In the genomic region with DNA sequence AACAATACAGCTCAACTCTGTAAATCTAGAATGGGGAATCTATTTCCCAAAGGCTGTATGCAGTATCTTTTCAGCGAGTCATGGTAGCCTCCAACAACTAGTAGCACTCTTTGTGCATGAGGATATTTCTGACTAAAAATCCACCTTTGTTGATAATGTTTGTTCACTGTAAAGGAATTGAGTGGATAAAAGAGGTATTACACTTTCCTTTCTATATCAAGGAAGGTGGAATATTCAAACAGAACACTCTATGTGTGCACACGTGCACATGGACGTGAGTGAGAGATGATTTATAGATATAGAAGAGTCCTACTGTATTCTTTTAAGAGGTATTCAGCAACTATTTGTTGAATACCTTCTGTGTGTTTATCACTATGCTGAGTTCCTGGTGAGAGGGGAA, we compare ENCODE assay signal across 19 cellular contexts.
"Had no signal": no experiment of that assay in that cellular context is flagged by ENCODE, and none has a peak within 500 bp of the region (broad histone marks: within the 10 kb centered on the region; RNA-seq: fewer than 3 reads in every experiment).

No MANE protein-coding gene starts in this region.

- H3K9me3 Mint-ChIP-seq: activated CD4-positive, alpha-beta T cell treated with anti-CD3 and anti-CD28 coated beads, Interleukin-2, amount 10 ng/mL, durations not matched to agents 24 days and 14 days; stimulated activated naive B cell treated with anti-CD40 and anti-IgM and Interleukin-4, amounts not matched to agents 10 μg/mL and 1 μg/mL and 100 μg/mL, for 72 hours had no signal

- ATAC-seq: left colon; lower lobe of right lung; stimulated activated naive B cell treated with anti-CD40 and anti-IgM and Interleukin-4, amounts not matched to agents 10 μg/mL and 1 μg/mL and 100 μg/mL, for 72 hours had no signal

- H3K27ac ChIP-seq: adrenal gland, lower lobe of right lung, thoracic aorta had no signal

- H3K4me3 ChIP-seq: adrenal gland, lower lobe of right lung, thoracic aorta had no signal

- H3K4me3 Mint-ChIP-seq: activated CD4-positive, alpha-beta T cell treated with anti-CD3 and anti-CD28 coated beads, Interleukin-2, amount 10 ng/mL, durations not matched to agents 24 days and 14 days; mesothelial cell of epicardium; stimulated activated naive B cell treated with anti-CD40 and anti-IgM and Interleukin-4, amounts not matched to agents 10 μg/mL and 1 μg/mL and 100 μg/mL, for 72 hours had no signal

- H3K27me3 ChIP-seq: adrenal gland had no signal

- H3K36me3 ChIP-seq: adrenal gland, lower lobe of right lung, thoracic aorta had no signal

- DNase-seq: activated CD4-positive, alpha-beta T cell treated with anti-CD3 and anti-CD28 coated beads, Interleukin-2, amount 10 ng/mL, durations not matched to agents 24 days and 14 days; activated CD8-positive, alpha-beta memory T cell treated with anti-CD3 and anti-CD28 coated beads, Interleukin-2, amount 50 U/mL, for 48 hours; activated effector memory CD4-positive, alpha-beta T cell treated with anti-CD3 and anti-CD28 coated beads, Interleukin-2, amount 50 U/mL, for 16 hours; activated naive CD4-positive, alpha-beta T cell treated with anti-CD3 and anti-CD28 coated beads, Interleukin-2, amount 50 U/mL, for 16 hours; activated T-cell treated with anti-CD3 and anti-CD28 coated beads, Interleukin-2, amount 50 U/mL, for 48 hours; adrenal gland; dermis blood vessel endothelial cell; effector memory CD4-positive, alpha-beta T cell; glutamatergic neuron; hippocampal formation; left colon; lower lobe of right lung; retina; stimulated activated naive B cell treated with anti-CD40 and anti-IgM and Interleukin-4, amounts not matched to agents 10 μg/mL and 1 μg/mL and 100 μg/mL, for 72 hours; SW 1271; T-helper 9 cell had no signal

- H3K27ac Mint-ChIP-seq: activated CD4-positive, alpha-beta T cell treated with anti-CD3 and anti-CD28 coated beads, Interleukin-2, amount 10 ng/mL, durations not matched to agents 24 days and 14 days; mesothelial cell of epicardium; stimulated activated naive B cell treated with anti-CD40 and anti-IgM and Interleukin-4, amounts not matched to agents 10 μg/mL and 1 μg/mL and 100 μg/mL, for 72 hours had no signal

- H3K27me3 Mint-ChIP-seq: activated CD4-positive, alpha-beta T cell treated with anti-CD3 and anti-CD28 coated beads, Interleukin-2, amount 10 ng/mL, durations not matched to agents 24 days and 14 days; stimulated activated naive B cell treated with anti-CD40 and anti-IgM and Interleukin-4, amounts not matched to agents 10 μg/mL and 1 μg/mL and 100 μg/mL, for 72 hours had no signal

- H3K9me3 ChIP-seq: adrenal gland, lower lobe of right lung, thoracic aorta had no signal

- FAIRE-seq: islet of Langerhans had no signal
